Comparison of ENCODE assay signal across 14 cellular contexts in genomic region chrX:17459008-17459407, GRCh38.
DNase-seq lines count a peak whose midpoint lies in the region; ATAC-seq and TF ChIP-seq lines count a peak whose summit lies in the region.
"Had no signal": no experiment of that assay in that cellular context is flagged by ENCODE, and none has a peak within 500 bp of the region (broad histone marks: within the 10 kb centered on the region; RNA-seq: fewer than 3 reads in every experiment).

No MANE protein-coding gene starts in this region.

- no peak for TF ChIP-seq CTCF in AG09309 (IDR thresholded peaks at IDR 0.05; ENCODE audit: control insufficient read depth, insufficient read depth, low read depth, low read length, missing control alignments)
- no peak for TF ChIP-seq CTCF in left lung (IDR thresholded peaks at IDR 0.05)
- TF ChIP-seq CTCF in transverse colon (IDR thresholded peaks at IDR 0.05) = no peak

- H3K4me1 ChIP-seq in left lung (no peaks in the 10 kb centered on the region), transverse colon (no peaks in the 10 kb centered on the region)
- H3K4me1 ChIP-seq: colonic mucosa had no signal

- WGBS in transverse colon (ENCODE audit: low coverage in 1 of 2), 2 donors = 55% methylated on average over 4 of the region's 4 CpGs; no CpG with 5 or more reads in 1 of the 2 donors

- H3K9me3 ChIP-seq in left lung = no peaks in the 10 kb centered on the region
- H3K9me3 ChIP-seq in transverse colon = no peaks in the 10 kb centered on the region
- H3K9me3 ChIP-seq: colonic mucosa had no signal

- ATAC-seq in left lung (peak; percentile 16), HG02763 (IDR thresholded peaks at IDR 0.05; ENCODE audit: unreplicated experiment) (no peak)
- ATAC-seq: activated T-cell treated with anti-CD3 and anti-CD28 coated beads, Interleukin-2, amount 50 U/mL, for 72 hours had no signal

- intact Hi-C loops in left lung (cut with DNase I) (no loop called here), transverse colon (cut with DNase I; ENCODE audit: low total_unique reads) (no loop called here)

- H3K27ac ChIP-seq in left lung (no peak overlapping the region), transverse colon (no peak overlapping the region)
- H3K27ac ChIP-seq: colonic mucosa, HL-60 had no signal

- H3K36me3 ChIP-seq in left lung = no peaks in the 10 kb centered on the region
- no peaks in the 10 kb centered on the region for H3K36me3 ChIP-seq in transverse colon
- no peaks in the 10 kb centered on the region for H3K36me3 ChIP-seq in H7 (replicated peaks; ENCODE audit: control insufficient read depth, insufficient read depth, low read length)
- H3K36me3 ChIP-seq: colonic mucosa had no signal

- no peak for TF ChIP-seq EP300 in transverse colon (IDR thresholded peaks at IDR 0.05; ENCODE audit: low read depth)

- peak; percentile 42 for DNase-seq in AG09309 (ENCODE audit: low read depth)
- peak; percentile 81 for DNase-seq in NCI-H1105 (lab: John Stamatoyannopoulos, UW)
- peak; percentile 83 for DNase-seq in astrocyte of the hippocampus (ENCODE audit: low read depth, low spot score)
- DNase-seq in left lung = peak in 1 of 2 donors; percentile 40
- no peak for DNase-seq in transverse colon
- DNase-seq in H7 = no peak
- DNase-seq in NOMO-1 treated with DMSO at 0.1 percent for 48 hours (lab: John Stamatoyannopoulos, UW; ENCODE audit: unreplicated experiment) = no peak
- DNase-seq: activated T-cell treated with anti-CD3 and anti-CD28 coated beads, Interleukin-2, amount 50 U/mL, for 72 hours; CD4-positive, CD25-positive, alpha-beta regulatory T cell; colonic mucosa; NCI-H510A; nucleus accumbens had no signal

- TF ChIP-seq POLR2A in transverse colon (IDR thresholded peaks at IDR 0.05) = no peak

- no peak overlapping the region for H3K4me3 ChIP-seq in AG09309 (ENCODE audit: control insufficient read depth, low read depth, low read length)
- H3K4me3 ChIP-seq in left lung = no peak overlapping the region
- no peak overlapping the region for H3K4me3 ChIP-seq in transverse colon
- no peak overlapping the region for H3K4me3 ChIP-seq in H7 (ENCODE audit: insufficient read depth, low read depth, low read length)
- H3K4me3 ChIP-seq: colonic mucosa had no signal

- H3K27me3 ChIP-seq in left lung (peaks cover 0 to 8% of the 10 kb centered on the region in 2 donors), transverse colon (no peaks in the 10 kb centered on the region), H7 (ENCODE audit: control insufficient read depth, insufficient read depth, low read length) (no peaks in the 10 kb centered on the region)
- H3K27me3 ChIP-seq: colonic mucosa had no signal

- in situ Hi-C loops in transverse colon (cut with MboI; ENCODE audit: low pct_ligation_motif_present in 1 of 4, low pct_unique_long_range_greater_than_20kb in 1 of 4, low sequenced_read_pairs in 3 of 4) = no loop called here

Comparison
In these comparisons a context has a peak if more than half of its experiments do, and no peak if none do; other contexts are left out.
1. DNase-seq: peak in AG09309 (single experiment), NCI-H1105 (single experiment) and astrocyte of the hippocampus (single experiment); none in transverse colon (single experiment), H7 (single experiment) and NOMO-1 treated with DMSO at 0.1 percent for 48 hours (single experiment).